In the genomic region with DNA sequence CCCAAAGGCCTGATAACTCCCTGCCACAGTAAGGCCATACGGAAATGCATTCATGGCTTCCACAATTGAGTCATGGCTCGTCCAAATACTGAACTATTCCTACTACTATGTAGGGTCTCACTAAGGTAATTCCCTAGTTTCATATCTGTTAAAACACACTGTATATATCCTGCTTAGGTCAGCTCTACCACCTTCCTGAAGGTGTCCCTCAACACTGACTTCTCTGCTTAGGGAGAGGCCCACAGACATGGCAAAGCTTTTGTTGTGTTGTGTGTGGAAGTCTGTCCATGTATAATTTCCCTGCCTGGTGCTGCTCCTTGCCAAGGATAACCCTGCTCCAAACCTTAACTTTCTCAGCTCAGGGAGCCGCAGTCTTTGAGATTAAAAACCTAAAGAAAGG, we compare ENCODE assay signal across 23 cellular contexts.
"Had no signal": no experiment of that assay in that cellular context is flagged by ENCODE, and none has a peak within 500 bp of the region (broad histone marks: within the 10 kb centered on the region; RNA-seq: fewer than 3 reads in every experiment).

No MANE protein-coding gene starts in this region.

- ATAC-seq: activated CD8-positive, alpha-beta T cell treated with anti-CD3 and anti-CD28 coated beads, Interleukin-2, amount 10 ng/mL, durations not matched to agents 7 days and 5 days; PC-3; WTC11 had no signal

- H3K27me3 Mint-ChIP-seq: brain had no signal

- H3K4me1 Mint-ChIP-seq: activated naive CD4-positive, alpha-beta T cell treated with anti-CD3 and anti-CD28 coated beads, Interleukin-2, amount 50 U/mL, for 24 hours; brain had no signal

- H3K27ac Mint-ChIP-seq: activated CD8-positive, alpha-beta T cell treated with anti-CD3 and anti-CD28 coated beads, Interleukin-2, amount 10 ng/mL, durations not matched to agents 7 days and 5 days; activated naive CD4-positive, alpha-beta T cell treated with anti-CD3 and anti-CD28 coated beads, Interleukin-2, amount 50 U/mL, for 24 hours; brain; T-helper 1 cell treated with Interleukin-12 subunit alpha and Interleukin-12 subunit beta and Interleukin-4 antibody, amounts not matched to agents 30 μg/mL and 1 μg/mL, for 36 hours; WTC11 had no signal

- H3K4me3 ChIP-seq: MG63 had no signal

- H3K36me3 Mint-ChIP-seq: activated naive CD4-positive, alpha-beta T cell treated with anti-CD3 and anti-CD28 coated beads, Interleukin-2, amount 50 U/mL, for 24 hours; brain had no signal

- H3K4me3 Mint-ChIP-seq: activated CD8-positive, alpha-beta T cell treated with anti-CD3 and anti-CD28 coated beads, Interleukin-2, amount 10 ng/mL, durations not matched to agents 7 days and 5 days; activated naive CD4-positive, alpha-beta T cell treated with anti-CD3 and anti-CD28 coated beads, Interleukin-2, amount 50 U/mL, for 24 hours; brain; T-helper 1 cell treated with Interleukin-12 subunit alpha and Interleukin-12 subunit beta and Interleukin-4 antibody, amounts not matched to agents 30 μg/mL and 1 μg/mL, for 36 hours; WTC11 had no signal

- H3K9me3 ChIP-seq: MG63 had no signal

- H3K36me3 ChIP-seq: MG63 had no signal

- H3K9me3 Mint-ChIP-seq: activated naive CD4-positive, alpha-beta T cell treated with anti-CD3 and anti-CD28 coated beads, Interleukin-2, amount 50 U/mL, for 24 hours; T-helper 1 cell treated with Interleukin-12 subunit alpha and Interleukin-12 subunit beta and Interleukin-4 antibody, amounts not matched to agents 30 μg/mL and 1 μg/mL, for 36 hours had no signal

- DNase-seq: activated CD4-positive, alpha-beta T cell treated with anti-CD3 and anti-CD28 coated beads for 48 hours; activated CD4-positive, alpha-beta T cell treated with anti-CD3 and anti-CD28 coated beads, Interleukin-2, amount 50 U/mL, for 4 hours; activated CD4-positive, CD25-positive, alpha-beta regulatory T cell treated with anti-CD3 and anti-CD28 coated beads, Interleukin-2, amount 50 U/mL, for 72 hours; activated CD8-positive, alpha-beta memory T cell treated with anti-CD3 and anti-CD28 coated beads, Interleukin-2, amount 50 U/mL, for 48 hours; activated CD8-positive, alpha-beta T cell treated with anti-CD3 and anti-CD28 coated beads, Interleukin-2, amount 10 ng/mL, durations not matched to agents 7 days and 5 days; activated naive CD4-positive, alpha-beta T cell; activated T-cell treated with anti-CD3 and anti-CD28 coated beads, Interleukin-2, amount 50 U/mL, for 1 hour; aorta; KG1; MG63; MV-4-11; NCI-H1105; NCI-H1436; NCI-H1694 treated with DMSO at 0.1 percent for 48 hours; NCI-H2029 treated with DMSO at 0.1 percent for 48 hours; NCI-H510A treated with DMSO at 0.1 percent for 48 hours; NCI-H69; PC-3; SHP77 treated with DMSO at 0.1 percent for 48 hours had no signal
